28 cellular contexts compared by ENCODE assay signal in genomic region chr11:29153078-29153477, GRCh38.
"Had no signal": no experiment of that assay in that cellular context is flagged by ENCODE, and none has a peak within 500 bp of the region (broad histone marks: within the 10 kb centered on the region; RNA-seq: fewer than 3 reads in every experiment).

No MANE protein-coding gene starts in this region.

- H3K4me1 Mint-ChIP-seq: memory B cell; naive B cell; neural crest cell; stimulated activated memory B cell treated with anti-CD40 and anti-IgM and Interleukin-4, amounts not matched to agents 10 μg/mL and 1 μg/mL and 100 μg/mL, for 72 hours had no signal

- H3K4me3 ChIP-seq: coronary artery, esophagus muscularis mucosa, heart right ventricle, lung, mucosa of descending colon, testis, tibial artery had no signal

- H3K4me3 Mint-ChIP-seq: memory B cell; naive B cell; natural killer cell treated with Interleukin-12 subunit alpha and Interleukin-12 subunit beta and Interleukin-15 and Interleukin-18, amount 100 ng/mL, for 72 hours; neural crest cell; stimulated activated memory B cell treated with anti-CD40 and anti-IgM and Interleukin-4, amounts not matched to agents 10 μg/mL and 1 μg/mL and 100 μg/mL, for 72 hours; type B pancreatic cell had no signal

- H3K27ac ChIP-seq: coronary artery, esophagus muscularis mucosa, heart right ventricle, neutrophil, parathyroid adenoma, testis, tibial artery had no signal

- H3K9me3 Mint-ChIP-seq: memory B cell, neural crest cell, type B pancreatic cell had no signal

- DNase-seq: dermis blood vessel endothelial cell; effector memory CD4-positive, alpha-beta T cell; foreskin melanocyte; glutamatergic neuron; heart right ventricle; hippocampal formation; islet precursor cell; kidney glomerular epithelial cell; mucosa of descending colon; naive B cell; stimulated activated CD4-positive, alpha-beta T cell treated with anti-CD3 and anti-CD28 coated beads, Interleukin-2, amount 100 ng/mL, for 24 hours; stimulated activated CD4-positive, alpha-beta T cell treated with anti-CD3 and anti-CD28 coated beads, Interleukin-4, amount 100 ng/mL, for 24 hours; stimulated activated naive CD8-positive, alpha-beta T cell treated with anti-CD3 and anti-CD28 coated beads, Interleukin-15, Interleukin-2, amounts not matched to agents 100 U/mL and 50 U/mL, for 24 hours; substantia nigra; testis; tibial artery had no signal

- H3K36me3 ChIP-seq: esophagus muscularis mucosa, heart right ventricle, neutrophil, tibial artery had no signal

- H3K27ac Mint-ChIP-seq: memory B cell; naive B cell; natural killer cell treated with Interleukin-12 subunit alpha and Interleukin-12 subunit beta and Interleukin-15 and Interleukin-18, amount 100 ng/mL, for 72 hours; progenitor cell of endocrine pancreas; stimulated activated memory B cell treated with anti-CD40 and anti-IgM and Interleukin-4, amounts not matched to agents 10 μg/mL and 1 μg/mL and 100 μg/mL, for 72 hours; type B pancreatic cell had no signal

- ATAC-seq: heart right ventricle; mucosa of descending colon; natural killer cell treated with Interleukin-12 subunit alpha and Interleukin-12 subunit beta and Interleukin-15 and Interleukin-18, amount 100 ng/mL, for 72 hours; sciatic nerve; stimulated activated memory B cell treated with anti-CD40 and anti-IgM and Interleukin-4, amounts not matched to agents 10 μg/mL and 1 μg/mL and 100 μg/mL, for 72 hours; stimulated activated naive CD8-positive, alpha-beta T cell treated with anti-CD3 and anti-CD28 coated beads, Interleukin-15, Interleukin-2, amounts not matched to agents 100 U/mL and 50 U/mL, for 24 hours had no signal

- H3K79me2 ChIP-seq: parathyroid adenoma had no signal

- H3K9me3 ChIP-seq: mucosa of descending colon, neutrophil, testis had no signal

- H2AFZ ChIP-seq: parathyroid adenoma had no signal

- H3K4me1 ChIP-seq: esophagus muscularis mucosa, heart right ventricle, parathyroid adenoma, testis, tibial artery had no signal

- H3K36me3 Mint-ChIP-seq: memory B cell; naive B cell; natural killer cell treated with Interleukin-12 subunit alpha and Interleukin-12 subunit beta and Interleukin-15 and Interleukin-18, amount 100 ng/mL, for 72 hours; stimulated activated memory B cell treated with anti-CD40 and anti-IgM and Interleukin-4, amounts not matched to agents 10 μg/mL and 1 μg/mL and 100 μg/mL, for 72 hours; type B pancreatic cell had no signal

- H3K27me3 Mint-ChIP-seq: memory B cell; naive B cell; natural killer cell treated with Interleukin-12 subunit alpha and Interleukin-12 subunit beta and Interleukin-15 and Interleukin-18, amount 100 ng/mL, for 72 hours; progenitor cell of endocrine pancreas; stimulated activated memory B cell treated with anti-CD40 and anti-IgM and Interleukin-4, amounts not matched to agents 10 μg/mL and 1 μg/mL and 100 μg/mL, for 72 hours; type B pancreatic cell had no signal
